Comparison of ENCODE assay signal across 10 cellular contexts in genomic region chr16:9123871-9124270, GRCh38. TPM values are rescaled to one million over a fixed set of nuclear protein-coding genes. Genes with fewer than 3 reads are reported as not detected.
DNase-seq lines count a peak whose midpoint lies in the region; ATAC-seq and TF ChIP-seq lines count a peak whose summit lies in the region.
"Had no signal": no experiment of that assay in that cellular context is flagged by ENCODE, and none has a peak within 500 bp of the region (broad histone marks: within the 10 kb centered on the region; RNA-seq: fewer than 3 reads in every experiment).

No MANE protein-coding gene starts in this region.

- H3K36me3 ChIP-seq in tibial nerve: peaks cover 0 to 36% (median 0%) of the 10 kb centered on the region in 3 donors

- 59 to 63% methylated on average over 5 of the region's 5 CpGs for WGBS in tibial nerve, 2 donors

- H3K36me3 Mint-ChIP-seq in stimulated activated effector memory CD8-positive, alpha-beta T cell treated with anti-CD3 and anti-CD28 coated beads, Interleukin-12 subunit alpha, Interleukin-12 subunit beta, amount 100 ng/mL, for 72 hours: peaks cover 76% of the 10 kb centered on the region

- TF ChIP-seq CTCF in GM10266 (IDR thresholded peaks at IDR 0.05; ENCODE audit: control insufficient read depth, insufficient read depth, low read depth, missing control alignments) (no peak), tibial nerve (IDR thresholded peaks at IDR 0.05) (no peak)

- DNase-seq in DMS153 (lab: John Stamatoyannopoulos, UW) (peak; percentile 43), DMS153 treated with DMSO at 0.1 percent for 48 hours (lab: John Stamatoyannopoulos, UW; ENCODE audit: unreplicated experiment) (no peak), NCI-H226 (peak; percentile 41), glomerular visceral epithelial cell (ENCODE audit: extremely low spot score) (peak; percentile 47), hepatic stellate cell (ENCODE audit: low spot score) (no peak), GM10266 (ENCODE audit: extremely low spot score) (no peak), tibial nerve (ENCODE audit: low spot score in 2 of 2) (no peak)
- no peak for DNase-seq in stimulated activated effector memory CD8-positive, alpha-beta T cell treated with anti-CD3 and anti-CD28 coated beads, Interleukin-12 subunit alpha, Interleukin-12 subunit beta, amount 100 ng/mL, for 72 hours (ENCODE audit: low spot score in 2 of 2)
- DNase-seq: NCI-H2227 treated with DMSO at 0.1 percent for 48 hours had no signal

- no peak overlapping the region for H3K4me3 ChIP-seq in tibial nerve

- H3K27me3 ChIP-seq in tibial nerve: no peaks in the 10 kb centered on the region

- no peaks in the 10 kb centered on the region for H3K9me3 ChIP-seq in tibial nerve

- TF ChIP-seq POLR2A in tibial nerve (IDR thresholded peaks at IDR 0.05): no peak

- peak overlapping the region in 1 of 4 donors; percentile 57 for H3K27ac ChIP-seq in tibial nerve

- no peak for TF ChIP-seq EP300 in tibial nerve (IDR thresholded peaks at IDR 0.05)

- peaks cover 53% of the 10 kb centered on the region for H3K4me1 Mint-ChIP-seq in stimulated activated effector memory CD8-positive, alpha-beta T cell treated with anti-CD3 and anti-CD28 coated beads, Interleukin-12 subunit alpha, Interleukin-12 subunit beta, amount 100 ng/mL, for 72 hours

- H3K4me1 ChIP-seq in tibial nerve: peaks cover 0 to 76% (median 20%) of the 10 kb centered on the region in 4 donors

- no peak overlapping the region for H3K4me3 Mint-ChIP-seq in stimulated activated effector memory CD8-positive, alpha-beta T cell treated with anti-CD3 and anti-CD28 coated beads, Interleukin-12 subunit alpha, Interleukin-12 subunit beta, amount 100 ng/mL, for 72 hours

- H3K27ac Mint-ChIP-seq in stimulated activated effector memory CD8-positive, alpha-beta T cell treated with anti-CD3 and anti-CD28 coated beads, Interleukin-12 subunit alpha, Interleukin-12 subunit beta, amount 100 ng/mL, for 72 hours: peak overlapping the region; percentile 78

- peak; percentile 55 for ATAC-seq in stimulated activated effector memory CD8-positive, alpha-beta T cell treated with anti-CD3 and anti-CD28 coated beads, Interleukin-12 subunit alpha, Interleukin-12 subunit beta, amount 100 ng/mL, for 72 hours

- no peaks in the 10 kb centered on the region for H3K9me3 Mint-ChIP-seq in stimulated activated effector memory CD8-positive, alpha-beta T cell treated with anti-CD3 and anti-CD28 coated beads, Interleukin-12 subunit alpha, Interleukin-12 subunit beta, amount 100 ng/mL, for 72 hours
- H3K9me3 Mint-ChIP-seq: activated naive CD4-positive, alpha-beta T cell treated with anti-CD3 and anti-CD28 coated beads, Interleukin-2, amount 50 U/mL, for 72 hours had no signal

RNA-seq across cellular contexts. Expression of gene HAPSTR1, which starts 32.4 kb away (rescaled TPM):
- 10 to 100 TPM; 39.9 to 54.3 (median 50.6) TPM for total RNA-seq in tibial nerve

Comparison
In these comparisons a context has a peak if more than half of its experiments do, and no peak if none do; other contexts are left out.
1. DNase-seq: peak in DMS153 (single experiment), NCI-H226 (single experiment) and glomerular visceral epithelial cell (single experiment); none in DMS153 treated with DMSO at 0.1 percent for 48 hours (single experiment), stimulated activated effector memory CD8-positive, alpha-beta T cell treated with anti-CD3 and anti-CD28 coated beads, Interleukin-12 subunit alpha, Interleukin-12 subunit beta, amount 100 ng/mL, for 72 hours (0 of 2), hepatic stellate cell (single experiment), GM10266 (single experiment) and tibial nerve (0 of 2).